14 cellular contexts compared by ENCODE assay signal in the genomic region with DNA sequence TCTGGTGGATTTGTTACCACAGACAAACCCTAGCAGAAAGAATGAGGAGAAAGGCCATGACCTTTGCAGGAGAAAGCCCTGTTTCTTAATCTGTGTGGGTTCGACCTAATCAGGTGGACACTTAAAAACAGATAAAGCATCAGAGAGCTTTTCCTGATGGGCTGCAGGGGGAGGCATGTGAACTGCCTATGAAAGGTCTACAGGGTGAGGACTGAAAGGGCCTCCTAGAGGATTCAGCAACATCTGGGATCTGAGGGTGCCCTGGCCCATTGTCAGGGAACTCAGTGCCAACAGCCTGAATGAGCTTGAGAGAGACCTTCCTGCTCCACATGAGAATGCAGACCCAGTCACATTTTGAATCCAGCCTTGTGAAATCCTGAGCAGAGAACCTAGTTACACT.
DNase-seq lines count a peak whose midpoint lies in the region; ATAC-seq, FAIRE-seq and TF ChIP-seq lines count a peak whose summit lies in the region.
"Had no signal": no experiment of that assay in that cellular context is flagged by ENCODE, and none has a peak within 500 bp of the region (broad histone marks: within the 10 kb centered on the region; RNA-seq: fewer than 3 reads in every experiment).

No MANE protein-coding gene starts in this region.

- H3K36me3 Mint-ChIP-seq in WTC11: no peaks in the 10 kb centered on the region

- H3K4me3 ChIP-seq in fibroblast of mammary gland (ENCODE audit: control insufficient read depth, low read depth, low read length): no peak overlapping the region
- H3K4me3 ChIP-seq in keratinocyte (ENCODE audit: control insufficient read depth in 2 of 3, extremely low read depth in 1 of 3, insufficient read depth in 2 of 3, low read depth in 1 of 3, low read length in 3 of 3): no peak overlapping the region
- H3K4me3 ChIP-seq in right lobe of liver: no peak overlapping the region
- H3K4me3 ChIP-seq: BLaER1 treated with 17β-estradiol and CSF1 and Interleukin-3, amounts not matched to agents 10 nM and 100 nM; GM23338 had no signal

- intact Hi-C loops in right lobe of liver (cut with DNase I): no loop called here

- H3K4me2 ChIP-seq in keratinocyte (ENCODE audit: control insufficient read depth, extremely low read depth, insufficient read depth, low read depth, low read length): no peak overlapping the region
- H3K4me2 ChIP-seq: BLaER1 treated with 17β-estradiol and CSF1 and Interleukin-3, amounts not matched to agents 10 nM and 100 nM; GM23338 had no signal

- CTCF ChIA-PET in WTC11 (lab: Charles Lee): interaction anchor here (2.0 kb wide), 1 partner anchor 67 kb away, joined by 6 read pairs; no protein-coding TSS in a partner anchor

- dilution Hi-C loops in keratinocyte (cut with MboI; ENCODE audit: extremely low pct_ligation_motif_present, low sequenced_read_pairs): no loop called here

- no peaks in the 10 kb centered on the region for H3K79me2 ChIP-seq in keratinocyte (ENCODE audit: control insufficient read depth, insufficient read depth, low read length)

- no peak overlapping the region for H3K4me3 Mint-ChIP-seq in WTC11
- H3K4me3 Mint-ChIP-seq: CD4-positive, CD25-positive, alpha-beta regulatory T cell; GM23338; H9 had no signal

- no peak for FAIRE-seq in keratinocyte (lab: Jason Lieb, UNC)

- no peak overlapping the region for H3K9ac ChIP-seq in keratinocyte (ENCODE audit: control insufficient read depth, extremely low read depth, insufficient read depth, low read length)
- H3K9ac ChIP-seq: BLaER1 treated with 17β-estradiol and CSF1 and Interleukin-3, amounts not matched to agents 10 nM and 100 nM had no signal

- H3K27me3 ChIP-seq in keratinocyte (ENCODE audit: control insufficient read depth, extremely low read depth, insufficient read depth, low read length) (no peaks in the 10 kb centered on the region), right lobe of liver (no peaks in the 10 kb centered on the region)
- H3K27me3 ChIP-seq: BLaER1 treated with 17β-estradiol and CSF1 and Interleukin-3, amounts not matched to agents 10 nM and 100 nM had no signal

- H2AFZ ChIP-seq in keratinocyte (ENCODE audit: control insufficient read depth, low read length): no peak overlapping the region
- H2AFZ ChIP-seq: GM23338 had no signal

- no peak for TF ChIP-seq POLR2A in right lobe of liver (IDR thresholded peaks at IDR 0.05)

- no peaks in the 10 kb centered on the region; the same call in 1 of the 2 replicates for H3K27me3 Mint-ChIP-seq in WTC11 (ENCODE audit: low read depth)
- H3K27me3 Mint-ChIP-seq: CD4-positive, CD25-positive, alpha-beta regulatory T cell had no signal

- H3K9me1 ChIP-seq in keratinocyte (ENCODE audit: control insufficient read depth, extremely low read depth, insufficient read depth, low read length): no peaks in the 10 kb centered on the region

- no peak for TF ChIP-seq CTCF in WTC11 (IDR thresholded peaks at IDR 0.05)
- TF ChIP-seq CTCF in fibroblast of mammary gland (conservative IDR thresholded peaks at IDR 0.05; ENCODE audit: control insufficient read depth, insufficient read depth, low read depth, low read length): no peak
- no peak for TF ChIP-seq CTCF in keratinocyte (optimal IDR thresholded peaks at IDR 0.05 in 1 of 3, IDR thresholded peaks at IDR 0.05 in 1 of 3, conservative IDR thresholded peaks at IDR 0.05 in 1 of 3; ENCODE audit: extremely low read depth in 1 of 3, insufficient read depth in 2 of 3, low read length in 3 of 3)
- TF ChIP-seq CTCF in right lobe of liver (IDR thresholded peaks at IDR 0.05): no peak

- 38% methylated on average over 1 of the region's 1 CpG for WGBS in right lobe of liver (ENCODE audit: insufficient coverage, low coverage, low lambda C conversion rate, missing lambda C conversion rate)

- H3K4me1 Mint-ChIP-seq in WTC11: peaks cover 21% of the 10 kb centered on the region
- H3K4me1 Mint-ChIP-seq: CD4-positive, CD25-positive, alpha-beta regulatory T cell had no signal

- H4K20me1 ChIP-seq in keratinocyte (ENCODE audit: control insufficient read depth, extremely low read depth, insufficient read depth, low read length): no peaks in the 10 kb centered on the region
- H4K20me1 ChIP-seq: BLaER1 treated with 17β-estradiol and CSF1 and Interleukin-3, amounts not matched to agents 10 nM and 100 nM had no signal

- H3K9me3 ChIP-seq in keratinocyte (ENCODE audit: control insufficient read depth, low read depth, low read length) (no peaks in the 10 kb centered on the region), right lobe of liver (no peaks in the 10 kb centered on the region)
- H3K9me3 ChIP-seq: BLaER1 treated with 17β-estradiol and CSF1 and Interleukin-3, amounts not matched to agents 10 nM and 100 nM had no signal

- H3K9me3 Mint-ChIP-seq in WTC11: peaks cover 15% of the 10 kb centered on the region
- H3K9me3 Mint-ChIP-seq: GM23338, H9 had no signal

- H3K36me3 ChIP-seq in keratinocyte (ENCODE audit: control insufficient read depth in 2 of 2, extremely low read depth in 1 of 2, insufficient read depth in 2 of 2, low read length in 2 of 2) (no peaks in the 10 kb centered on the region), right lobe of liver (no peaks in the 10 kb centered on the region)
- H3K36me3 ChIP-seq: BLaER1 treated with 17β-estradiol and CSF1 and Interleukin-3, amounts not matched to agents 10 nM and 100 nM had no signal

- ATAC-seq in WTC11 (peak; percentile 67), right lobe of liver (no peak), GM19035 (IDR thresholded peaks at IDR 0.05; ENCODE audit: unreplicated experiment) (no peak), GM21447 (IDR thresholded peaks at IDR 0.05; ENCODE audit: unreplicated experiment) (no peak)
- ATAC-seq: GM23338 had no signal

- H3K27ac ChIP-seq in keratinocyte (ENCODE audit: control insufficient read depth, insufficient read depth, low read length) (peak overlapping the region; percentile 32), right lobe of liver (no peak overlapping the region)
- H3K27ac ChIP-seq: BLaER1 treated with 17β-estradiol and CSF1 and Interleukin-3, amounts not matched to agents 10 nM and 100 nM had no signal

- POLR2A ChIA-PET in WTC11 (lab: Charles Lee): no interaction called here

- peaks cover 24% of the 10 kb centered on the region for H3K4me1 ChIP-seq in keratinocyte (ENCODE audit: control insufficient read depth, extremely low read depth, insufficient read depth, low read length)
- H3K4me1 ChIP-seq in right lobe of liver: no peaks in the 10 kb centered on the region
- H3K4me1 ChIP-seq: BLaER1 treated with 17β-estradiol and CSF1 and Interleukin-3, amounts not matched to agents 10 nM and 100 nM had no signal

- no peak overlapping the region for H3K27ac Mint-ChIP-seq in WTC11
- H3K27ac Mint-ChIP-seq: CD4-positive, CD25-positive, alpha-beta regulatory T cell; GM23338; H9 had no signal

- peak; percentile 9 for DNase-seq in ELF-1 (ENCODE audit: low read depth, low spot score)
- no peak for DNase-seq in WTC11 (ENCODE audit: low spot score)
- peak; percentile 16 for DNase-seq in fibroblast of mammary gland (ENCODE audit: low read depth)
- DNase-seq in keratinocyte (ENCODE audit: low read depth, low spot score): no peak
- no peak for DNase-seq in right lobe of liver
- no peak for DNase-seq in activated effector memory CD4-positive, alpha-beta T cell treated with anti-CD3 and anti-CD28 coated beads, Interleukin-2, amount 50 U/mL, for 16 hours
- DNase-seq: ACHN; CD4-positive, CD25-positive, alpha-beta regulatory T cell; DMS53; H9 had no signal

TF ChIP-seq in WTC11, 78 proteins besides CTCF, POLR2A, EP300 and RAD21:
- TF ChIP-seq FOXK1 (CRISPR knock-in tag; IDR thresholded peaks at IDR 0.05) (no peak), HMGA2 (CRISPR knock-in tag; IDR thresholded peaks at IDR 0.05) (no peak), SMAD3 (CRISPR knock-in tag; IDR thresholded peaks at IDR 0.05; ENCODE audit: borderline replicate concordance) (no peak), ZNF396 (CRISPR knock-in tag; IDR thresholded peaks at IDR 0.05; ENCODE audit: borderline replicate concordance) (no peak), NR2C2 (CRISPR knock-in tag; IDR thresholded peaks at IDR 0.05) (no peak), IRF1 (CRISPR knock-in tag; IDR thresholded peaks at IDR 0.05) (no peak)
- TF ChIP-seq, protein P1, sequence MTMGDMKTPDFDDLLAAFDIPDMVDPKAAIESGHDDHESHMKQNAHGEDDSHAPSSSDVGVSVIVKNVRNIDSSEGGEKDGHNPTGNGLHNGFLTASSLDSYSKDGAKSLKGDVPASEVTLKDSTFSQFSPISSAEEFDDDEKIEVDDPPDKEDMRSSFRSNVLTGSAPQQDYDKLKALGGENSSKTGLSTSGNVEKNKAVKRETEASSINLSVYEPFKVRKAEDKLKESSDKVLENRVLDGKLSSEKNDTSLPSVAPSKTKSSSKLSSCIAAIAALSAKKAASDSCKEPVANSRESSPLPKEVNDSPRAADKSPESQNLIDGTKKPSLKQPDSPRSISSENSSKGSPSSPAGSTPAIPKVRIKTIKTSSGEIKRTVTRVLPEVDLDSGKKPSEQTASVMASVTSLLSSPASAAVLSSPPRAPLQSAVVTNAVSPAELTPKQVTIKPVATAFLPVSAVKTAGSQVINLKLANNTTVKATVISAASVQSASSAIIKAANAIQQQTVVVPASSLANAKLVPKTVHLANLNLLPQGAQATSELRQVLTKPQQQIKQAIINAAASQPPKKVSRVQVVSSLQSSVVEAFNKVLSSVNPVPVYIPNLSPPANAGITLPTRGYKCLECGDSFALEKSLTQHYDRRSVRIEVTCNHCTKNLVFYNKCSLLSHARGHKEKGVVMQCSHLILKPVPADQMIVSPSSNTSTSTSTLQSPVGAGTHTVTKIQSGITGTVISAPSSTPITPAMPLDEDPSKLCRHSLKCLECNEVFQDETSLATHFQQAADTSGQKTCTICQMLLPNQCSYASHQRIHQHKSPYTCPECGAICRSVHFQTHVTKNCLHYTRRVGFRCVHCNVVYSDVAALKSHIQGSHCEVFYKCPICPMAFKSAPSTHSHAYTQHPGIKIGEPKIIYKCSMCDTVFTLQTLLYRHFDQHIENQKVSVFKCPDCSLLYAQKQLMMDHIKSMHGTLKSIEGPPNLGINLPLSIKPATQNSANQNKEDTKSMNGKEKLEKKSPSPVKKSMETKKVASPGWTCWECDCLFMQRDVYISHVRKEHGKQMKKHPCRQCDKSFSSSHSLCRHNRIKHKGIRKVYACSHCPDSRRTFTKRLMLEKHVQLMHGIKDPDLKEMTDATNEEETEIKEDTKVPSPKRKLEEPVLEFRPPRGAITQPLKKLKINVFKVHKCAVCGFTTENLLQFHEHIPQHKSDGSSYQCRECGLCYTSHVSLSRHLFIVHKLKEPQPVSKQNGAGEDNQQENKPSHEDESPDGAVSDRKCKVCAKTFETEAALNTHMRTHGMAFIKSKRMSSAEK (CRISPR knock-in tag; IDR thresholded peaks at IDR 0.05; ENCODE audit: borderline replicate concordance): no peak
TF ChIP-seq in WTC11: peak in this region for 0.

Comparison
In these comparisons a context has a peak if more than half of its experiments do, and no peak if none do; other contexts are left out.
1. DNase-seq: peak in ELF-1 (single experiment) and fibroblast of mammary gland (single experiment); none in WTC11 (single experiment), keratinocyte (single experiment), right lobe of liver (0 of 3) and activated effector memory CD4-positive, alpha-beta T cell treated with anti-CD3 and anti-CD28 coated beads, Interleukin-2, amount 50 U/mL, for 16 hours (single experiment).